8 cellular contexts compared by ENCODE assay signal in the genomic region with DNA sequence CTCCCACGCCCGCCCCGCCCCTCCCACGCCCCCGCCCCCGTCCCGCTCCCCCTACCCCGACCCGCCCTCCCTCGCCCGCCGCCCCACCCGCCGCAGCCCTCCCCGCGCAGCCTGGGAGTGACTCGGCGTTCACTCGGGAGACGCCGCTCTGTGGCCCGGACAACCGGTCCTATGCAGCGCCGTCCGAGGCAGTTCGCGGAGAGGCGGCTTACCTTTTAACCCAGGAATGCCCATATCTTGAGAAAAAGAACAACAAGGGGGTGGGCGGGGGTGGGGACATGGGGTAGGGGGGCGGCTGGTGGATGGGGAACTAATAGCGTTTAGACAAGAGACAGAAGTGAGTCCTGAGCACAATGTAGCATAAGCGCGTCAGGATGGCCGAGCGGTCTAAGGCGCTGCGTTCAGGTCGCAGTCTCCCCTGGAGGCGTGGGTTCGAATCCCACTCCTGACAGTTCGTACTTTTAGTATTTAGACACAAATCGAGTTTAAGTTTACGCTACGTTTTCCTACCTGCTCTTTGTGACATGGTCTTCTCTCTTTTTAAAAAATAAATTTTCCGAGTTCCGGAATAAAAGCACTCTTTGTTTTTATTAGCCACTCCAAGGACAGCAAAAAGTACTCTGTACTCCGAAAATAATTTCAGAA. TPM values are rescaled to one million over a fixed set of nuclear protein-coding genes. Genes with fewer than 3 reads are reported as not detected.
DNase-seq lines count a peak whose midpoint lies in the region; ATAC-seq and TF ChIP-seq lines count a peak whose summit lies in the region.

No MANE protein-coding gene starts in this region.

- peak overlapping the region; percentile 92 for H3K27ac Mint-ChIP-seq in activated B cell treated with CpG ODN at 0.5 μM for 24 hours

- CTCF ChIA-PET in A673 (lab: Charles Lee) (no interaction called here), activated B cell treated with CpG ODN at 0.5 μM for 24 hours (lab: Charles Lee) (interaction anchor here (1.1 to 2.3 kb wide), 4 partner anchors 12 to 47 kb away, joined by 3 to 9 read pairs (median 8); a partner anchor contains a TSS)

- H3K4me3 ChIP-seq in A673 (ENCODE audit: low read depth, low read length, poor library complexity, severe bottlenecking) (peak overlapping the region; percentile 61), cardiac fibroblast (replicated peaks in 1 of 2; ENCODE audit: low read depth in 2 of 2, low read length in 2 of 2) (peak overlapping the region; percentile 40 to 58)

- intact Hi-C loops in A673 (cut with micrococcal nuclease; ENCODE audit: unreplicated experiment) (loop anchor here (2.0 kb wide), 1 partner anchor 48 kb away; no protein-coding TSS in a partner anchor), activated B cell treated with CpG ODN at 0.5 μM for 24 hours (cut with micrococcal nuclease) (loop anchor here (1.0 to 5.0 kb wide), 10 partner anchors 11 to 299 kb away; a partner anchor contains a TSS)

- POLR2A ChIA-PET in A673 (lab: Charles Lee; ENCODE audit: low non-redundant PET), result interaction anchor here (0.6 kb wide), 1 partner anchor 175 kb away, joined by 3 read pairs; no protein-coding TSS in a partner anchor
- POLR2A ChIA-PET in activated B cell treated with CpG ODN at 0.5 μM for 24 hours (lab: Charles Lee), result interaction anchor here (0.6 to 5.1 kb wide), 24 partner anchors 11 to 1316 kb away, joined by 3 to 74 read pairs (median 5); a partner anchor contains a TSS

- peak overlapping the region; percentile 87 for H3K4me3 Mint-ChIP-seq in activated B cell treated with CpG ODN at 0.5 μM for 24 hours

- no peaks in the 10 kb centered on the region for H3K36me3 ChIP-seq in A673 (ENCODE audit: insufficient read depth, low read length, poor library complexity, severe bottlenecking)

- no TSS peak for BruUV-seq in A673 (replicated peaks; lab: Mats Ljungman, UMichigan)

- peaks cover 1% of the 10 kb centered on the region for H3K27me3 Mint-ChIP-seq in activated B cell treated with CpG ODN at 0.5 μM for 24 hours

- DNase-seq in A673 (ENCODE audit: low spot score), result peak; percentile 88
- peak; percentile 84 for DNase-seq in NCI-H2196 (lab: John Stamatoyannopoulos, UW; ENCODE audit: unreplicated experiment)
- DNase-seq in activated B cell treated with CpG ODN at 0.5 μM for 24 hours, result peak; percentile 78
- peak; percentile 84 to 93 for DNase-seq in cardiac fibroblast (ENCODE audit: low read depth in 2 of 2)
- DNase-seq in islet precursor cell, result peak; percentile 93
- DNase-seq in stimulated activated CD4-positive, alpha-beta T cell treated with anti-CD3 and anti-CD28 coated beads, Interleukin-12 subunit alpha, Interleukin-12 subunit beta, amount 100 ng/mL, for 48 hours (ENCODE audit: low read depth in 2 of 3, low spot score in 1 of 3), result peak; percentile 69 to 92 (median 75)

- peaks cover 13% of the 10 kb centered on the region for H3K36me3 Mint-ChIP-seq in activated B cell treated with CpG ODN at 0.5 μM for 24 hours (ENCODE audit: low read depth)

- H3K27me3 ChIP-seq in A673 (replicated peaks; ENCODE audit: insufficient read depth, low read depth, low read length, poor library complexity), result no peaks in the 10 kb centered on the region

- ATAC-seq in GM18861 (IDR thresholded peaks at IDR 0.05; ENCODE audit: unreplicated experiment), result peak; percentile 56
- ATAC-seq in HG03095 (IDR thresholded peaks at IDR 0.05; ENCODE audit: unreplicated experiment), result peak; percentile 40
- ATAC-seq in activated B cell treated with CpG ODN at 0.5 μM for 24 hours (ENCODE audit: low read depth), result peak; percentile 72

- no peaks in the 10 kb centered on the region for H3K9me3 Mint-ChIP-seq in activated B cell treated with CpG ODN at 0.5 μM for 24 hours

- TF ChIP-seq CTCF in A673 (conservative IDR thresholded peaks at IDR 0.05; ENCODE audit: low read depth, low read length) (no peak), activated B cell treated with CpG ODN at 0.5 μM for 24 hours (IDR thresholded peaks at IDR 0.05) (no peak), cardiac fibroblast (IDR thresholded peaks at IDR 0.05; ENCODE audit: low read depth, low read length) (no peak)

- H3K4me1 ChIP-seq in A673 (ENCODE audit: insufficient read depth, low read length, poor library complexity, severe bottlenecking), result peaks cover 7% of the 10 kb centered on the region

- H3K9me3 ChIP-seq in A673 (ENCODE audit: low read depth, low read length, poor library complexity, severe bottlenecking), result no peaks in the 10 kb centered on the region

- H3K27ac ChIP-seq in A673 (ENCODE audit: low read depth, low read length, poor library complexity, severe bottlenecking), result peak overlapping the region; percentile 96

- H3K4me1 Mint-ChIP-seq in activated B cell treated with CpG ODN at 0.5 μM for 24 hours, result peaks cover 42% of the 10 kb centered on the region

RNA-seq across cellular contexts. Expression of a gene that starts 17.2 kb away (rescaled TPM):
- total RNA-seq in A673 (2021) (55.9 and 58.6 TPM in 2 replicates), activated B cell treated with CpG ODN at 0.5 μM for 24 hours (74.5 and 82.2 TPM in 2 replicates)

RNA-seq across cellular contexts. Expression of a gene that starts 20.9 kb away (rescaled TPM):
- total RNA-seq in A673 (2021), result not detected in 2 replicates
- 0.18 and 0.46 TPM in 2 replicates for total RNA-seq in activated B cell treated with CpG ODN at 0.5 μM for 24 hours

Comparison
In these comparisons a context has a peak if more than half of its experiments do, and no peak if none do; other contexts are left out.
1. Peak in every context shown above with its lines: DNase-seq, ATAC-seq, H3K4me3 ChIP-seq and H3K27ac ChIP-seq.